Comparison of ENCODE assay signal across 1 cellular context in the genomic region with DNA sequence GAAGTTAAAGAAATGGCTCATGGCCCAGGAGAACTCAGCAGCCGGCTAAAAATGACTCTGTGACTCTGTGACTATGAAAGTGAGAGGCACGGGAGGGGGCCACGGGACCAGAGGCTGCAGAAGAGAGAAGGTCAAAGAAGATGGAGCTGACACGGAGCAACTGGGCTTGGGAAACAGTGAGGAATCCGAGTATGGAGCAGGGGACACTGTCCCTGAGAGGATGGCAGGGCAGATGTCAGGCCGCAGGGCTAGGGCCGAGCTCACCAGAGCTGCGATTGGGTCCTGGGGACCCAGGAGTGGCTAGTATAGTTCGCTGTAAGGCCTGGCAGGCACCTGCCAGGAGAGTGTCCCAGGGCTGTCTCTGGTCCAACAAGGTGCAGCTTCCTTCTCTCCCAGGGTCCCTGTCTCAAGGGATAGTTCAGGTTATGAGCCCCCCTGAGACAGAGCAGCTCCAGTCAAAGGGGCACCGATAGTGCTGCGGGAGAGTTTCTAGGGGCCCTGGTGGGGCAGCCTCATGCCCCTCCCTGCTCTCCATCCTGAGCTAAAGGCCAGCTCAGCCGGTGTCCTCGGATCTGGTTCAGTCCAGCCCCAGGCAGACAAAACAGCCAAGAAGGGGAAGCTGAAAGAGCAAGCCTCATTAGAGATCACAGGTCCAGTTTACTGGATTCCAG.
TF ChIP-seq lines count a peak whose summit lies in the region.

No MANE protein-coding gene starts in this region.

TF ChIP-seq in HepG2, 621 proteins besides CTCF, POLR2A, EP300 and RAD21:
- TF ChIP-seq ZNF7 (CRISPR knock-in tag; IDR thresholded peaks at IDR 0.05) (no peak), SSRP1 (CRISPR knock-in tag; IDR thresholded peaks at IDR 0.05) (no peak), FOXA1 (IDR thresholded peaks at IDR 0.05) (no peak), FOXA1 (CRISPR knock-in tag; IDR thresholded peaks at IDR 0.05) (no peak), RELA (CRISPR knock-in tag; IDR thresholded peaks at IDR 0.05) (no peak), TEAD3 (CRISPR knock-in tag; optimal IDR thresholded peaks at IDR 0.05; ENCODE audit: borderline replicate concordance) (no peak), MIER3 (CRISPR knock-in tag; IDR thresholded peaks at IDR 0.05; ENCODE audit: borderline replicate concordance) (no peak), TMF1 (CRISPR knock-in tag; IDR thresholded peaks at IDR 0.05; ENCODE audit: low read depth) (no peak), ZNF142 (CRISPR knock-in tag; IDR thresholded peaks at IDR 0.05) (no peak), ZNF121 (CRISPR knock-in tag; IDR thresholded peaks at IDR 0.05) (no peak), ZMYM3 (CRISPR knock-in tag; IDR thresholded peaks at IDR 0.05) (no peak)
- TF ChIP-seq, protein P1, sequence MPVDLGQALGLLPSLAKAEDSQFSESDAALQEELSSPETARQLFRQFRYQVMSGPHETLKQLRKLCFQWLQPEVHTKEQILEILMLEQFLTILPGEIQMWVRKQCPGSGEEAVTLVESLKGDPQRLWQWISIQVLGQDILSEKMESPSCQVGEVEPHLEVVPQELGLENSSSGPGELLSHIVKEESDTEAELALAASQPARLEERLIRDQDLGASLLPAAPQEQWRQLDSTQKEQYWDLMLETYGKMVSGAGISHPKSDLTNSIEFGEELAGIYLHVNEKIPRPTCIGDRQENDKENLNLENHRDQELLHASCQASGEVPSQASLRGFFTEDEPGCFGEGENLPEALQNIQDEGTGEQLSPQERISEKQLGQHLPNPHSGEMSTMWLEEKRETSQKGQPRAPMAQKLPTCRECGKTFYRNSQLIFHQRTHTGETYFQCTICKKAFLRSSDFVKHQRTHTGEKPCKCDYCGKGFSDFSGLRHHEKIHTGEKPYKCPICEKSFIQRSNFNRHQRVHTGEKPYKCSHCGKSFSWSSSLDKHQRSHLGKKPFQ (CRISPR knock-in tag; IDR thresholded peaks at IDR 0.05; ENCODE audit: insufficient replicate concordance) = no peak
- TF ChIP-seq, protein P2, sequence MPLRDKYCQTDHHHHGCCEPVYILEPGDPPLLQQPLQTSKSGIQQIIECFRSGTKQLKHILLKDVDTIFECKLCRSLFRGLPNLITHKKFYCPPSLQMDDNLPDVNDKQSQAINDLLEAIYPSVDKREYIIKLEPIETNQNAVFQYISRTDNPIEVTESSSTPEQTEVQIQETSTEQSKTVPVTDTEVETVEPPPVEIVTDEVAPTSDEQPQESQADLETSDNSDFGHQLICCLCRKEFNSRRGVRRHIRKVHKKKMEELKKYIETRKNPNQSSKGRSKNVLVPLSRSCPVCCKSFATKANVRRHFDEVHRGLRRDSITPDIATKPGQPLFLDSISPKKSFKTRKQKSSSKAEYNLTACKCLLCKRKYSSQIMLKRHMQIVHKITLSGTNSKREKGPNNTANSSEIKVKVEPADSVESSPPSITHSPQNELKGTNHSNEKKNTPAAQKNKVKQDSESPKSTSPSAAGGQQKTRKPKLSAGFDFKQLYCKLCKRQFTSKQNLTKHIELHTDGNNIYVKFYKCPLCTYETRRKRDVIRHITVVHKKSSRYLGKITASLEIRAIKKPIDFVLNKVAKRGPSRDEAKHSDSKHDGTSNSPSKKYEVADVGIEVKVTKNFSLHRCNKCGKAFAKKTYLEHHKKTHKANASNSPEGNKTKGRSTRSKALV (CRISPR knock-in tag; IDR thresholded peaks at IDR 0.05) = no peak
